2 cellular contexts compared by ENCODE assay signal in the genomic region with DNA sequence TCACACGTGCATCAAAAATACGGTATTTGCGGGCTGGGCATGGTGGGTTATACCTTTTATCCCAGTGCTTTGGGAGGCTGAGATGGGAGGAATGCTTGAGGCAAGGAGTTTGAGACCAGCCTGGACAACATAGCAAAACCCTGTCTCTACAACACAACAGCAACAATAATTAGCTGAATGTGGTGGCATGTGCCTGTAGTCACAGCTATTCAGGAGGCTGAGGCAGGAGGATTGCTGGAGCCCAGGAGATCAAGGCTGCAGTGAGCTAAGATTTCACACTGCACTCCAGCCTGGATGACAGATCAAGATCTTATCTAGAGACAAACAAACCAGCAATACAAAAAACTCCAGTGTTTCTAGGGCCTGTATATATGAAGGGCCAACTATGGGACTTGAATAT.
TF ChIP-seq lines count a peak whose summit lies in the region.

No MANE protein-coding gene starts in this region.

TF ChIP-seq in HEK293, 187 proteins besides CTCF, POLR2A, EP300 and RAD21:
- TF ChIP-seq SETDB1 (IDR thresholded peaks at IDR 0.05; ENCODE audit: insufficient read length, low read length) (peak; percentile 68), GLI4 (tag by site-specific recombination; IDR thresholded peaks at IDR 0.05) (no peak), GLIS1 (tag by site-specific recombination; IDR thresholded peaks at IDR 0.05) (0 out of 2 replicates have a peak, but pooled peaks have one; percentile 4)

TF ChIP-seq in H1, 55 proteins besides CTCF, POLR2A, EP300 and RAD21:
- TF ChIP-seq NANOG (IDR thresholded peaks at IDR 0.05; ENCODE audit: insufficient read depth, low read depth, low read length, poor library complexity, severe bottlenecking): no peak
- TF ChIP-seq, protein P1, sequence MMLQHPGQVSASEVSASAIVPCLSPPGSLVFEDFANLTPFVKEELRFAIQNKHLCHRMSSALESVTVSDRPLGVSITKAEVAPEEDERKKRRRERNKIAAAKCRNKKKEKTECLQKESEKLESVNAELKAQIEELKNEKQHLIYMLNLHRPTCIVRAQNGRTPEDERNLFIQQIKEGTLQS (IDR thresholded peaks at IDR 0.05; ENCODE audit: insufficient read depth, low read depth, low read length): no peak
- no peak for TF ChIP-seq KDM1A (IDR thresholded peaks at IDR 0.05; ENCODE audit: borderline replicate concordance, low read length)
- TF ChIP-seq TCF12 (IDR thresholded peaks at IDR 0.05; ENCODE audit: low read depth, low read length): no peak
- TF ChIP-seq BCL11A (IDR thresholded peaks at IDR 0.05; ENCODE audit: low read depth in 2 of 2, low read length in 2 of 2): no peak
- no peak for TF ChIP-seq SRF (IDR thresholded peaks at IDR 0.05; ENCODE audit: low read depth, low read length)
- no peak for TF ChIP-seq SIN3A (conservative IDR thresholded peaks at IDR 0.05 in 1 of 2, IDR thresholded peaks at IDR 0.05 in 1 of 2; ENCODE audit: low read depth in 1 of 2, low read length in 2 of 2)
- TF ChIP-seq RFX5 (IDR thresholded peaks at IDR 0.05; ENCODE audit: borderline replicate concordance, low read depth, low read length): no peak
- TF ChIP-seq RNF2 (IDR thresholded peaks at IDR 0.05; ENCODE audit: borderline replicate concordance, low read depth, low read length, missing control alignments, poor library complexity, severe bottlenecking): no peak
- TF ChIP-seq, protein P2, sequence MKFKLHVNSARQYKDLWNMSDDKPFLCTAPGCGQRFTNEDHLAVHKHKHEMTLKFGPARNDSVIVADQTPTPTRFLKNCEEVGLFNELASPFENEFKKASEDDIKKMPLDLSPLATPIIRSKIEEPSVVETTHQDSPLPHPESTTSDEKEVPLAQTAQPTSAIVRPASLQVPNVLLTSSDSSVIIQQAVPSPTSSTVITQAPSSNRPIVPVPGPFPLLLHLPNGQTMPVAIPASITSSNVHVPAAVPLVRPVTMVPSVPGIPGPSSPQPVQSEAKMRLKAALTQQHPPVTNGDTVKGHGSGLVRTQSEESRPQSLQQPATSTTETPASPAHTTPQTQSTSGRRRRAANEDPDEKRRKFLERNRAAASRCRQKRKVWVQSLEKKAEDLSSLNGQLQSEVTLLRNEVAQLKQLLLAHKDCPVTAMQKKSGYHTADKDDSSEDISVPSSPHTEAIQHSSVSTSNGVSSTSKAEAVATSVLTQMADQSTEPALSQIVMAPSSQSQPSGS (IDR thresholded peaks at IDR 0.05; ENCODE audit: low read length): no peak
- no peak for TF ChIP-seq POU5F1 (IDR thresholded peaks at IDR 0.05; ENCODE audit: low read depth, low read length)
- TF ChIP-seq SP4 (IDR thresholded peaks at IDR 0.05; ENCODE audit: low read length): no peak
- no peak for TF ChIP-seq CBX8 (IDR thresholded peaks at IDR 0.05; ENCODE audit: borderline replicate concordance, low read depth, low read length)
- no peak for TF ChIP-seq PHF8 (conservative IDR thresholded peaks at IDR 0.05; ENCODE audit: low read depth, low read length)
- no peak for TF ChIP-seq SP2 (IDR thresholded peaks at IDR 0.05; ENCODE audit: low read length)
- no peak for TF ChIP-seq GTF2F1 (IDR thresholded peaks at IDR 0.05; ENCODE audit: borderline replicate concordance, low read depth, low read length)
- TF ChIP-seq ZNF274 (IDR thresholded peaks at IDR 0.05; ENCODE audit: borderline replicate concordance, extremely low read depth, low read length): no peak
